Comparison of ENCODE assay signal across 9 cellular contexts in the genomic region with DNA sequence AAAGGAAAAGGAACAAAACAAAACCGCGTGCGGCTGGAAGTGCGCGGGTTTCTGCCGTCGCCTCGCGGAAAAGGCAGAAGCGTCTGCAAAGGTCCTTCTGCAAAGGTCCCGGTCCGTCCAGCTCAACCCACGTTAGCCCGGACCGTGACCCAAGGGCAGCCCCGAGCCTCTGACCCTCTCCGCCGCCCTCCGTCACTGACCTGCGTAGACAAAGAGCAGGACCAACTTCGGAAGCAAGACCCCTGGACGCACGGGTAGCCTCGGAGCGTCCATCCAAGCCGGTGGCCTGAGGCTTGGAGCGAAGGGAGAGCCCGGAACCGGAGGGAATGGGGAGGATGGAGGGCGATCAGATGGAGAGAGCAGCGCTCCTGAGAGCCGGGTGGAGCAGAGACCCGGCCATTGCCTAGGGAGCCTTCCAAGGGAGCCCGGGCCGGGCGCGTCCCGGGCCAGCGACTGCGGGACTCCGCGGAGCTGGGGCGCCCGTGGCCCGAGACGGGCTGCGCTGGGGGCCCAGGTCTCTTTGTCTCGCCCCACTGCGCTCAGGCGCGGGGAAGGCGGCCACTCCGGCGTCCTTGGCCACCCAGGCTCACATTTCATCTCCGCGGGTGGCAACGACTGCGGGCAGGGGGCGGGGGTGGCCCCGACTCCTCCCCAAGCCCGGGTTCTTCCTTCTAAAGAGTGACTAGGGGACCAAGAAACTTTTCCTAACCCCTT. TPM values are rescaled to one million over a fixed set of nuclear protein-coding genes. Genes with fewer than 3 reads are reported as not detected.
DNase-seq lines count a peak whose midpoint lies in the region; ATAC-seq lines count a peak whose summit lies in the region.
"Had no signal": no experiment of that assay in that cellular context is flagged by ENCODE, and none has a peak within 500 bp of the region (broad histone marks: within the 10 kb centered on the region; RNA-seq: fewer than 3 reads in every experiment).

Gene CYYR1, minus strand, starts transcription at position 619 of the 714 bp plus-strand sequence. Its CDS starts 346 bp downstream, at position 273.

- H4K12ac ChIP-seq in trophoblast cell (ENCODE audit: low read depth, low read length): peak within 1 kb of the TSS; percentile 40

- H3K23ac ChIP-seq in trophoblast cell (ENCODE audit: low read length): no peak within 1 kb of the TSS

- H2BK5ac ChIP-seq in trophoblast cell (ENCODE audit: low read depth, low read length, poor library complexity): peak within 1 kb of the TSS; percentile 0

- H3K9me3 ChIP-seq in right cardiac atrium (ENCODE audit: control insufficient read depth, low read length): no peaks in the 10 kb centered on the region
- H3K9me3 ChIP-seq in trophoblast cell (ENCODE audit: insufficient read depth, low read depth, low read length): no peaks in the 10 kb centered on the region

- H3K4me3 ChIP-seq in right cardiac atrium (ENCODE audit: low read length): peak within 1 kb of the TSS; percentile 47
- peak within 1 kb of the TSS; percentile 82 for H3K4me3 ChIP-seq in trophoblast cell (ENCODE audit: low read depth, low read length)

- no peak within 1 kb of the TSS for H2AK5ac ChIP-seq in trophoblast cell (ENCODE audit: low read length)

- peak within 1 kb of the TSS; percentile 64 for H4K8ac ChIP-seq in trophoblast cell (ENCODE audit: low read depth, low read length)

- intact Hi-C loops in right cardiac atrium (cut with DNase I): no loop called here

- peak within 1 kb of the TSS; percentile 20 for H2BK12ac ChIP-seq in trophoblast cell (ENCODE audit: low read length)

- 2 to 5% (median 4%) methylated on average over 61 of the region's 61 CpGs for WGBS in adipose tissue, 3 donors
- 2% methylated on average over 61 of the region's 61 CpGs for WGBS in right cardiac atrium
- no CpG with 5 or more reads among the region's 61 CpGs for WGBS in trophoblast cell (ENCODE audit: extremely low coverage, insufficient coverage, insufficient read length)

- peak within 1 kb of the TSS; percentile 87 for H2BK120ac ChIP-seq in trophoblast cell (ENCODE audit: insufficient read depth, low read length, poor library complexity)

- H3K27ac ChIP-seq in adipose tissue (ENCODE audit: low read depth, low read length): no peak within 1 kb of the TSS
- peak within 1 kb of the TSS; percentile 31 for H3K27ac ChIP-seq in right cardiac atrium (ENCODE audit: low read length)
- H3K27ac ChIP-seq in trophoblast cell (ENCODE audit: low read depth, low read length): no peak within 1 kb of the TSS

- H2AFZ ChIP-seq in trophoblast cell (ENCODE audit: insufficient read depth, low read length, poor library complexity): peak within 1 kb of the TSS; percentile 19

- H3K4ac ChIP-seq in trophoblast cell (ENCODE audit: low read depth, low read length): peak within 1 kb of the TSS; percentile 56

- peak; percentile 15 for DNase-seq in EL
- DNase-seq in right cardiac atrium: peak; percentile 41 to 65 (median 50)
- DNase-seq in trophoblast cell: no peak
- DNase-seq in NOMO-1 treated with dmso at 0.1 percent for 144 hours (lab: John Stamatoyannopoulos, UW; ENCODE audit: unreplicated experiment): no peak
- no peak for DNase-seq in activated CD4-positive, alpha-beta T cell treated with anti-CD3 and anti-CD28 coated beads, Interleukin-2, amount 50 U/mL, for 48 hours
- DNase-seq in 8988T: no peak
- DNase-seq: T-helper 9 cell had no signal

- H3K79me1 ChIP-seq in trophoblast cell (ENCODE audit: low read length): peaks cover 6% of the 10 kb centered on the region

- peak within 1 kb of the TSS; percentile 28 for H3K18ac ChIP-seq in trophoblast cell (ENCODE audit: low read length)

- peak within 1 kb of the TSS; percentile 75 for H4K91ac ChIP-seq in trophoblast cell (ENCODE audit: low read depth, low read length)

- no peaks in the 10 kb centered on the region for H3K36me3 ChIP-seq in trophoblast cell (ENCODE audit: control insufficient read depth in 1 of 2, insufficient read depth in 2 of 2, low read length in 2 of 2)

- H3K4me1 ChIP-seq in right cardiac atrium (ENCODE audit: control insufficient read depth, insufficient read depth, low read length) (no peaks in the 10 kb centered on the region), trophoblast cell (ENCODE audit: control insufficient read depth in 1 of 2, insufficient read depth in 2 of 2, low read length in 2 of 2) (no peaks in the 10 kb centered on the region)

- H3K9ac ChIP-seq in trophoblast cell (ENCODE audit: low read length): peak within 1 kb of the TSS; percentile 41

- H3K27me3 ChIP-seq in right cardiac atrium (ENCODE audit: control insufficient read depth, insufficient read depth) (no peaks in the 10 kb centered on the region), trophoblast cell (ENCODE audit: insufficient read depth, low read length) (no peaks in the 10 kb centered on the region)

- ATAC-seq in right cardiac atrium (peak; percentile 75 to 83), GM19395 (IDR thresholded peaks at IDR 0.05; ENCODE audit: unreplicated experiment) (no peak)

- H3K79me2 ChIP-seq in trophoblast cell (ENCODE audit: control insufficient read depth, insufficient read depth, low read length, poor library complexity): peaks cover 4% of the 10 kb centered on the region

- peak within 1 kb of the TSS; percentile 27 for H3K14ac ChIP-seq in trophoblast cell (ENCODE audit: low read length)

- peak within 1 kb of the TSS; percentile 62 for H3K4me2 ChIP-seq in trophoblast cell (ENCODE audit: low read length)

RNA-seq across cellular contexts. Expression of gene CYYR1, which starts in this region (rescaled TPM):
- 10 to 100 TPM in 2 of 3 donors, 1 to 10 TPM in 1; 3.7 to 33.6 (median 30.4) TPM for polyA plus RNA-seq in adipose tissue
- total RNA-seq in right cardiac atrium: 10 to 100 TPM; 10.7 to 18.8 (median 14.3) TPM
- polyA plus RNA-seq in right cardiac atrium: 18.6 TPM
- 12.7 and 13.1 TPM in 2 replicates for polyA plus RNA-seq in trophoblast cell (2013)

Comparison
In these comparisons a context has a peak if more than half of its experiments do, and no peak if none do; other contexts are left out.
1. DNase-seq: peak in EL (single experiment) and right cardiac atrium (3 of 3); none in trophoblast cell (0 of 2), NOMO-1 treated with dmso at 0.1 percent for 144 hours (single experiment), activated CD4-positive, alpha-beta T cell treated with anti-CD3 and anti-CD28 coated beads, Interleukin-2, amount 50 U/mL, for 48 hours (0 of 2) and 8988T (single experiment).